Comparison of ENCODE assay signal across 7 cellular contexts in the genomic region with DNA sequence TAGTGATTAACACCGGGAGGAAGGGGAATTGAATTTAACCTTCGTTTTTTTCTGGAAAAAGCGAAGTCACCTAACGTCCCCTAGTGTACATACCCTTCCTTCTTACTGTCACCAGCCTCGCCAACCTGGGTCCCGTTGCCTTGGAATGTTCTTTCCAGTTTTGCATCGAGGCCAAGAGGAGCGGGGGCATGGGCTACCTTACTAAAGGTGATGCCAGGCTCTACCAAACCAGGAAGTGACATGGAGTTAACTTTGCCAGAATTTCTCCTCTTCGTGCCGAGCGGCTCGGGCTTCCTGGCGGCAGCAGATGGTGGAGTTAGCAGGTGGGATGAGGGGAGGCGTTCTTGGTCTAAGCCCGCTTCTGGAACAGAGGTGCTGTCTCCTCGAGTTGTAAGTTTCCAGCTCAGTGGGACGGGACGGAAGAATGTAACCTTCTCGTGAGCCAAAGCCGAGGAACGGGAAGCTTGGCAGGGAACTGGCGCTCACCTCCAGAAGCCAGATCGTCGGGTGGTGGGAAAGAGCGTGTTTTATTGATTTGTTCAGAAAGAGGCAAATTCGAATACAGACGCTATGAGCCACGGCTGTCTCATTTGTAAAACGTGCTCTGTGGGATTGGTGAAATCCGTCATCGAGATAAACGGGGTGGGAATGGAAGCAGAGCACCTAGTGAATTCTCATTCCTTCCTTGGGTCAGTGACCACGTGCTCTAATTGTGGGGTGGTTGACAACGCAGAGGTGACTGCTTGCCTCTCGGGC. TPM values are rescaled to one million over a fixed set of nuclear protein-coding genes. Genes with fewer than 3 reads are reported as not detected.
DNase-seq lines count a peak whose midpoint lies in the region; ATAC-seq and TF ChIP-seq lines count a peak whose summit lies in the region.

No MANE protein-coding gene starts in this region.

- ATAC-seq in GM21576 (IDR thresholded peaks at IDR 0.05; ENCODE audit: unreplicated experiment), result peak; percentile 5

- H3K9me3 Mint-ChIP-seq in mesothelial cell of epicardium, result no peaks in the 10 kb centered on the region

- peaks cover 10% of the 10 kb centered on the region for H3K4me1 ChIP-seq in NT2/D1 (ENCODE audit: insufficient read depth, insufficient read length)
- H3K4me1 ChIP-seq in uterus, result peaks cover 4 to 9% of the 10 kb centered on the region in 2 donors

- no peak for TF ChIP-seq CTCF in choroid plexus epithelial cell (conservative IDR thresholded peaks at IDR 0.05; ENCODE audit: low read depth, low read length)
- no peak for TF ChIP-seq CTCF in mesothelial cell of epicardium (IDR thresholded peaks at IDR 0.05; ENCODE audit: unreplicated experiment)
- TF ChIP-seq CTCF in uterus (IDR thresholded peaks at IDR 0.05), result no peak

- peak overlapping the region; percentile 63 for H3K9ac ChIP-seq in NT2/D1 (ENCODE audit: insufficient read length, low read depth)

- peak overlapping the region; percentile 80 for H3K27ac Mint-ChIP-seq in mesothelial cell of epicardium

- peaks cover 43% of the 10 kb centered on the region for H3K4me1 Mint-ChIP-seq in mesothelial cell of epicardium

- H3K27me3 Mint-ChIP-seq in mesothelial cell of epicardium (ENCODE audit: low read depth), result no peaks in the 10 kb centered on the region

- H3K27me3 ChIP-seq in NT2/D1 (ENCODE audit: insufficient read depth, insufficient read length) (no peaks in the 10 kb centered on the region), uterus (no peaks in the 10 kb centered on the region)

- H3K27ac ChIP-seq in uterus, result peak overlapping the region; percentile 7 to 47

- H3K9me3 ChIP-seq in NT2/D1 (ENCODE audit: insufficient read depth, low read length), result no peaks in the 10 kb centered on the region
- no peaks in the 10 kb centered on the region for H3K9me3 ChIP-seq in uterus

- H3K4me3 Mint-ChIP-seq in mesothelial cell of epicardium, result peak overlapping the region; percentile 83

- intact Hi-C loops in uterus (cut with DNase I; ENCODE audit: low total_unique reads), result no loop called here

- H3K4me3 ChIP-seq in NT2/D1 (ENCODE audit: insufficient read length, low read depth), result peak overlapping the region; percentile 63
- H3K4me3 ChIP-seq in choroid plexus epithelial cell (ENCODE audit: low read depth, low read length), result peak overlapping the region; percentile 70
- H3K4me3 ChIP-seq in uterus, result peak overlapping the region; percentile 52 to 79

- peaks cover 3% of the 10 kb centered on the region for H3K36me3 Mint-ChIP-seq in mesothelial cell of epicardium

- H3K36me3 ChIP-seq in NT2/D1 (ENCODE audit: insufficient read depth, insufficient read length, low read length) (no peaks in the 10 kb centered on the region), uterus (no peaks in the 10 kb centered on the region)

- TF ChIP-seq POLR2A in uterus (IDR thresholded peaks at IDR 0.05), result no peak

- DNase-seq in ELR (ENCODE audit: low read depth) (peak; percentile 66), NT2/D1 (ENCODE audit: low read depth, low spot score) (no peak), choroid plexus epithelial cell (ENCODE audit: low read depth) (peak; percentile 36), mesothelial cell of epicardium (ENCODE audit: low spot score in 2 of 2, unreplicated experiment in 2 of 2) (no peak), uterus (no peak)
- DNase-seq in stimulated activated naive CD4-positive, alpha-beta T cell (lab: John Stamatoyannopoulos, UW), result no peak

RNA-seq across cellular contexts. Expression of a gene that starts 0.5 kb away (rescaled TPM):
- total RNA-seq in mesothelial cell of epicardium (19.3 to 21.3 TPM (median 20.6 TPM) in 3 replicates), uterus (10 to 100 TPM; 14.2 to 36.8 (median 21.5) TPM)

RNA-seq across cellular contexts. Expression of a gene that starts 2.5 kb away (rescaled TPM):
- total RNA-seq in mesothelial cell of epicardium (8.8 to 9.4 TPM (median 8.8 TPM) in 3 replicates), uterus (10 to 100 TPM in 1 of 4 donors, 1 to 10 TPM in 3; 1.0 to 11.5 (median 4.0) TPM)

Comparison
In these comparisons a context has a peak if more than half of its experiments do, and no peak if none do; other contexts are left out.
1. DNase-seq: peak in ELR (single experiment) and choroid plexus epithelial cell (single experiment); none in NT2/D1 (single experiment), mesothelial cell of epicardium (0 of 2), uterus (0 of 2) and stimulated activated naive CD4-positive, alpha-beta T cell (0 of 6).
2. Peak in every context shown above with its lines, with median percentiles within 50 percentile points of each other: H3K4me3 ChIP-seq.